ENCODE assay signal across 14 cellular contexts in the genomic region with DNA sequence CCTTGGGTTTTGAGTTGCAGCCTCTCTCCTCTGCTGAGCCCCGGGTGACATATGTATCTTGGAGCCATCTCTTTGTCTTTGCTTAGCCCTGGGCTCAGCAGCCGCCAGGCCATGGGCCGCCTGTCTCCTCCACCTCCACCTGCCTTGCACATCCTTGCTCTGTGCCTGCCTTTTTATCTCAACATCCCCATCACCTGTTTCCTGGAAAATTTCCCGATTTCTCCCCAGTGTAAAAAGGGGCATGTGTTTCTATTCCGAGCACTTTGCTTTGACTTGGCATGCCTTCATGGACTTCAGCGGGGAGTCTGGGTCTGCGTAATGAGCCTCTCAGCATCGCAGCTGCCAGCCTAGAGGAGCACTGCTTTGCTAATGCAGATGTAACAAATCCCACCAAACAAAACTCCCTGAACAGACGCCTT.
DNase-seq lines count a peak whose midpoint lies in the region; ATAC-seq and TF ChIP-seq lines count a peak whose summit lies in the region.
"Had no signal": no experiment of that assay in that cellular context is flagged by ENCODE, and none has a peak within 500 bp of the region (broad histone marks: within the 10 kb centered on the region; RNA-seq: fewer than 3 reads in every experiment).

No MANE protein-coding gene starts in this region.

- no peaks in the 10 kb centered on the region for H3K4me1 Mint-ChIP-seq in T-cell
- H3K4me1 Mint-ChIP-seq: activated naive CD4-positive, alpha-beta T cell treated with anti-CD3 and anti-CD28 coated beads, Interleukin-2, amount 10 ng/mL, durations not matched to agents 7 days and 5 days; CD8-positive, alpha-beta memory T cell had no signal

- H3K4me3 Mint-ChIP-seq in T-cell, result no peak overlapping the region
- H3K4me3 Mint-ChIP-seq: activated naive CD4-positive, alpha-beta T cell treated with anti-CD3 and anti-CD28 coated beads, Interleukin-2, amount 10 ng/mL, durations not matched to agents 7 days and 5 days; CD8-positive, alpha-beta memory T cell; HFFc6 had no signal

- H3K9me3 Mint-ChIP-seq in T-cell, result no peaks in the 10 kb centered on the region
- H3K9me3 Mint-ChIP-seq: activated naive CD4-positive, alpha-beta T cell treated with anti-CD3 and anti-CD28 coated beads, Interleukin-2, amount 10 ng/mL, durations not matched to agents 7 days and 5 days; CD8-positive, alpha-beta memory T cell had no signal

- ATAC-seq in Right ventricle myocardium superior (ENCODE audit: poor library complexity), result peak; percentile 34
- ATAC-seq in left ventricle myocardium superior, result peak; percentile 48
- ATAC-seq in T-cell (replicated peaks in 1 of 4), result no peak
- ATAC-seq: A549 had no signal

- DNase-seq in Right ventricle myocardium superior (no peak), cardiac septum (ENCODE audit: low spot score) (no peak), NCI-H345 (lab: John Stamatoyannopoulos, UW) (peak; percentile 96), left ventricle myocardium superior (no peak), T-cell (no peak), middle frontal gyrus (ENCODE audit: extremely low spot score, low spot score) (no peak), GM13976 (ENCODE audit: low spot score) (no peak)
- DNase-seq in activated CD8-positive, alpha-beta memory T cell treated with anti-CD3 and anti-CD28 coated beads, Interleukin-2, amount 50 U/mL, for 4 hours, result no peak
- DNase-seq: activated naive CD4-positive, alpha-beta T cell treated with anti-CD3 and anti-CD28 coated beads, Interleukin-2, amount 10 ng/mL, durations not matched to agents 7 days and 5 days; CD8-positive, alpha-beta memory T cell; central memory CD4-positive, alpha-beta T cell; HFFc6; WERI-Rb-1 had no signal

- TF ChIP-seq CTCF in GM13976 (IDR thresholded peaks at IDR 0.05; ENCODE audit: borderline replicate concordance, control extremely low read depth, extremely low read depth, insufficient read depth, missing control alignments), result no peak

- no peaks in the 10 kb centered on the region for H3K36me3 Mint-ChIP-seq in T-cell
- H3K36me3 Mint-ChIP-seq: activated naive CD4-positive, alpha-beta T cell treated with anti-CD3 and anti-CD28 coated beads, Interleukin-2, amount 10 ng/mL, durations not matched to agents 7 days and 5 days; CD8-positive, alpha-beta memory T cell had no signal

- intact Hi-C loops in Right ventricle myocardium superior (cut with DNase I) (no loop called here), cardiac septum (cut with DNase I) (no loop called here), left ventricle myocardium superior (cut with micrococcal nuclease) (no loop called here)

- H3K27me3 Mint-ChIP-seq in T-cell, result peaks cover 5 to 20% of the 10 kb centered on the region in 2 donors

- in situ Hi-C loops in GM13976 (cut with MboI; ENCODE audit: low sequenced_read_pairs, unreplicated experiment), result no loop called here

- CTCF ChIA-PET in T-cell (lab: Charles Lee), result no interaction called here

- H3K27ac Mint-ChIP-seq in T-cell, result peak overlapping the region in 1 of 2 donors; percentile 29
- H3K27ac Mint-ChIP-seq: activated naive CD4-positive, alpha-beta T cell treated with anti-CD3 and anti-CD28 coated beads, Interleukin-2, amount 10 ng/mL, durations not matched to agents 7 days and 5 days; CD8-positive, alpha-beta memory T cell; HFFc6 had no signal

- POLR2A ChIA-PET in T-cell (lab: Charles Lee), result no interaction called here

Comparison
In these comparisons a context has a peak if more than half of its experiments do, and no peak if none do; other contexts are left out.
1. ATAC-seq: peak in Right ventricle myocardium superior (single experiment) and left ventricle myocardium superior (single experiment); none in T-cell (0 of 4).